Comparison of ENCODE assay signal across 1 cellular context in the genomic region with DNA sequence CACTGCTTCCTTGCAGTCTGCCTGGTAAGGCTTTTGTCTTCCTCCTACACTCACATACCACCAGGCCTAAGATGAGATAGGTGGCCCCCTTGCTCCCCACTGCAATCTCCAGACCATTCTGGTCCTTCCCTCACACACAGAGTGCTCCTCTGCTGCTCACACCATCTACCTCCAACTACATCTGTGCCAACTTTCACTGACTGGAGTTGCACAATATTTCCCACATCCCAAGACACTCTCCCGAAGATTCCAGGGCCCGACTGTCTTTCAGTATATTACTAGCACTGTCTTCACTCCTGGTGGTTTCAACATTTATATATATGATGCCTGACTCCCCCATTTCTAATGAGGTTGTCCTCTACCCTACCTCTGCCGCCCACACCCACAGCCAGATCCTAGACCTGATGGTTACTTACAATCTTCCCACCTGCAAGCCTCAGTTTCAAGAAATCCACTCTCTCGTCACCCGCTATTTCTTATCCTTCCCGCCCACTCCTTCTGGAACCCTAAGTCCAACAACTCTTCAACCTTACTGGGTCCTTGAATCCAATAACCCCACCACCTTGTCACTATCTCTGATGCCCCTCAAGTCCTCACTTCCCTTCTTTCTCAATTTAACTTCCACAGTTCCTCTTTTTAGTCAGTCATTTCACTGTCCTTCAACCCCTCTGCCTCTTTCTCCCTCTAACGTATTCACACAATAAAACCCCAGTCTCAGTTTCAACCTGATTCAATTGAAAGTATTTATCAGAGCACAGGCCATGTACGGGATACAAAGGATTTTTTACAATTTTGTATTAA.
TF ChIP-seq lines count a peak whose summit lies in the region.

No MANE protein-coding gene starts in this region.

TF ChIP-seq in GM12878, 131 proteins besides CTCF, POLR2A, EP300 and RAD21 (continued from another document):
- TF ChIP-seq, protein P1, sequence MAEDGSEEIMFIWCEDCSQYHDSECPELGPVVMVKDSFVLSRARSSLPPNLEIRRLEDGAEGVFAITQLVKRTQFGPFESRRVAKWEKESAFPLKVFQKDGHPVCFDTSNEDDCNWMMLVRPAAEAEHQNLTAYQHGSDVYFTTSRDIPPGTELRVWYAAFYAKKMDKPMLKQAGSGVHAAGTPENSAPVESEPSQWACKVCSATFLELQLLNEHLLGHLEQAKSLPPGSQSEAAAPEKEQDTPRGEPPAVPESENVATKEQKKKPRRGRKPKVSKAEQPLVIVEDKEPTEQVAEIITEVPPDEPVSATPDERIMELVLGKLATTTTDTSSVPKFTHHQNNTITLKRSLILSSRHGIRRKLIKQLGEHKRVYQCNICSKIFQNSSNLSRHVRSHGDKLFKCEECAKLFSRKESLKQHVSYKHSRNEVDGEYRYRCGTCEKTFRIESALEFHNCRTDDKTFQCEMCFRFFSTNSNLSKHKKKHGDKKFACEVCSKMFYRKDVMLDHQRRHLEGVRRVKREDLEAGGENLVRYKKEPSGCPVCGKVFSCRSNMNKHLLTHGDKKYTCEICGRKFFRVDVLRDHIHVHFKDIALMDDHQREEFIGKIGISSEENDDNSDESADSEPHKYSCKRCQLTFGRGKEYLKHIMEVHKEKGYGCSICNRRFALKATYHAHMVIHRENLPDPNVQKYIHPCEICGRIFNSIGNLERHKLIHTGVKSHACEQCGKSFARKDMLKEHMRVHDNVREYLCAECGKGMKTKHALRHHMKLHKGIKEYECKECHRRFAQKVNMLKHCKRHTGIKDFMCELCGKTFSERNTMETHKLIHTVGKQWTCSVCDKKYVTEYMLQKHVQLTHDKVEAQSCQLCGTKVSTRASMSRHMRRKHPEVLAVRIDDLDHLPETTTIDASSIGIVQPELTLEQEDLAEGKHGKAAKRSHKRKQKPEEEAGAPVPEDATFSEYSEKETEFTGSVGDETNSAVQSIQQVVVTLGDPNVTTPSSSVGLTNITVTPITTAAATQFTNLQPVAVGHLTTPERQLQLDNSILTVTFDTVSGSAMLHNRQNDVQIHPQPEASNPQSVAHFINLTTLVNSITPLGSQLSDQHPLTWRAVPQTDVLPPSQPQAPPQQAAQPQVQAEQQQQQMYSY (CRISPR knock-in tag; IDR thresholded peaks at IDR 0.05) = no peak
- no peak for TF ChIP-seq KAT2A (conservative IDR thresholded peaks at IDR 0.05; ENCODE audit: control insufficient read depth, low read depth, low read length)
- no peak for TF ChIP-seq MYB (IDR thresholded peaks at IDR 0.05; ENCODE audit: borderline replicate concordance, low read depth, low read length)
- 0 out of 3 replicates have a peak, but pooled peaks have one; percentile 43 for TF ChIP-seq POU2F2 (IDR thresholded peaks at IDR 0.05; ENCODE audit: borderline replicate concordance, low read depth, low read length)
- no peak for TF ChIP-seq BRCA1 (IDR thresholded peaks at IDR 0.05; ENCODE audit: low read depth, low read length)
- peak; percentile 64; the same call in 1 of the 2 replicates for TF ChIP-seq MLLT1 (IDR thresholded peaks at IDR 0.05)
- TF ChIP-seq KLF5 (IDR thresholded peaks at IDR 0.05; ENCODE audit: partially characterized antibody) = no peak
- no peak for TF ChIP-seq SMAD5 (IDR thresholded peaks at IDR 0.05; ENCODE audit: low read depth)
- no peak for TF ChIP-seq CBX3 (IDR thresholded peaks at IDR 0.05; ENCODE audit: borderline replicate concordance, low read depth)
- TF ChIP-seq CBX5 (IDR thresholded peaks at IDR 0.05; ENCODE audit: low read depth) = no peak
- no peak for TF ChIP-seq SUPT20H (IDR thresholded peaks at IDR 0.05; ENCODE audit: borderline replicate concordance, control insufficient read depth, low read depth, low read length)
- TF ChIP-seq, protein P2, sequence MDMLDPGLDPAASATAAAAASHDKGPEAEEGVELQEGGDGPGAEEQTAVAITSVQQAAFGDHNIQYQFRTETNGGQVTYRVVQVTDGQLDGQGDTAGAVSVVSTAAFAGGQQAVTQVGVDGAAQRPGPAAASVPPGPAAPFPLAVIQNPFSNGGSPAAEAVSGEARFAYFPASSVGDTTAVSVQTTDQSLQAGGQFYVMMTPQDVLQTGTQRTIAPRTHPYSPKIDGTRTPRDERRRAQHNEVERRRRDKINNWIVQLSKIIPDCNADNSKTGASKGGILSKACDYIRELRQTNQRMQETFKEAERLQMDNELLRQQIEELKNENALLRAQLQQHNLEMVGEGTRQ (IDR thresholded peaks at IDR 0.05; ENCODE audit: borderline replicate concordance, low read depth, low read length) = no peak
- TF ChIP-seq GATAD2B (conservative IDR thresholded peaks at IDR 0.05; ENCODE audit: low read depth) = 0 out of 2 replicates have a peak, but pooled peaks have one; percentile 52
- TF ChIP-seq MEF2B (IDR thresholded peaks at IDR 0.05; ENCODE audit: partially characterized antibody, poor library complexity, severe bottlenecking) = peak; percentile 42
- no peak for TF ChIP-seq SIX5 (IDR thresholded peaks at IDR 0.05; ENCODE audit: low read depth, low read length, severe bottlenecking)
- peak; percentile 89 for TF ChIP-seq IKZF1 (conservative IDR thresholded peaks at IDR 0.05)
- TF ChIP-seq, protein P3, sequence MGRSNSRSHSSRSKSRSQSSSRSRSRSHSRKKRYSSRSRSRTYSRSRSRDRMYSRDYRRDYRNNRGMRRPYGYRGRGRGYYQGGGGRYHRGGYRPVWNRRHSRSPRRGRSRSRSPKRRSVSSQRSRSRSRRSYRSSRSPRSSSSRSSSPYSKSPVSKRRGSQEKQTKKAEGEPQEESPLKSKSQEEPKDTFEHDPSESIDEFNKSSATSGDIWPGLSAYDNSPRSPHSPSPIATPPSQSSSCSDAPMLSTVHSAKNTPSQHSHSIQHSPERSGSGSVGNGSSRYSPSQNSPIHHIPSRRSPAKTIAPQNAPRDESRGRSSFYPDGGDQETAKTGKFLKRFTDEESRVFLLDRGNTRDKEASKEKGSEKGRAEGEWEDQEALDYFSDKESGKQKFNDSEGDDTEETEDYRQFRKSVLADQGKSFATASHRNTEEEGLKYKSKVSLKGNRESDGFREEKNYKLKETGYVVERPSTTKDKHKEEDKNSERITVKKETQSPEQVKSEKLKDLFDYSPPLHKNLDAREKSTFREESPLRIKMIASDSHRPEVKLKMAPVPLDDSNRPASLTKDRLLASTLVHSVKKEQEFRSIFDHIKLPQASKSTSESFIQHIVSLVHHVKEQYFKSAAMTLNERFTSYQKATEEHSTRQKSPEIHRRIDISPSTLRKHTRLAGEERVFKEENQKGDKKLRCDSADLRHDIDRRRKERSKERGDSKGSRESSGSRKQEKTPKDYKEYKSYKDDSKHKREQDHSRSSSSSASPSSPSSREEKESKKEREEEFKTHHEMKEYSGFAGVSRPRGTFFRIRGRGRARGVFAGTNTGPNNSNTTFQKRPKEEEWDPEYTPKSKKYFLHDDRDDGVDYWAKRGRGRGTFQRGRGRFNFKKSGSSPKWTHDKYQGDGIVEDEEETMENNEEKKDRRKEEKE (IDR thresholded peaks at IDR 0.05) = no peak
- no peak for TF ChIP-seq ESRRA (IDR thresholded peaks at IDR 0.05; ENCODE audit: low read length)
- TF ChIP-seq CBFB (IDR thresholded peaks at IDR 0.05; ENCODE audit: low read depth) = no peak
- TF ChIP-seq HCFC1 (IDR thresholded peaks at IDR 0.05; ENCODE audit: low read length) = no peak
- TF ChIP-seq, protein P4, sequence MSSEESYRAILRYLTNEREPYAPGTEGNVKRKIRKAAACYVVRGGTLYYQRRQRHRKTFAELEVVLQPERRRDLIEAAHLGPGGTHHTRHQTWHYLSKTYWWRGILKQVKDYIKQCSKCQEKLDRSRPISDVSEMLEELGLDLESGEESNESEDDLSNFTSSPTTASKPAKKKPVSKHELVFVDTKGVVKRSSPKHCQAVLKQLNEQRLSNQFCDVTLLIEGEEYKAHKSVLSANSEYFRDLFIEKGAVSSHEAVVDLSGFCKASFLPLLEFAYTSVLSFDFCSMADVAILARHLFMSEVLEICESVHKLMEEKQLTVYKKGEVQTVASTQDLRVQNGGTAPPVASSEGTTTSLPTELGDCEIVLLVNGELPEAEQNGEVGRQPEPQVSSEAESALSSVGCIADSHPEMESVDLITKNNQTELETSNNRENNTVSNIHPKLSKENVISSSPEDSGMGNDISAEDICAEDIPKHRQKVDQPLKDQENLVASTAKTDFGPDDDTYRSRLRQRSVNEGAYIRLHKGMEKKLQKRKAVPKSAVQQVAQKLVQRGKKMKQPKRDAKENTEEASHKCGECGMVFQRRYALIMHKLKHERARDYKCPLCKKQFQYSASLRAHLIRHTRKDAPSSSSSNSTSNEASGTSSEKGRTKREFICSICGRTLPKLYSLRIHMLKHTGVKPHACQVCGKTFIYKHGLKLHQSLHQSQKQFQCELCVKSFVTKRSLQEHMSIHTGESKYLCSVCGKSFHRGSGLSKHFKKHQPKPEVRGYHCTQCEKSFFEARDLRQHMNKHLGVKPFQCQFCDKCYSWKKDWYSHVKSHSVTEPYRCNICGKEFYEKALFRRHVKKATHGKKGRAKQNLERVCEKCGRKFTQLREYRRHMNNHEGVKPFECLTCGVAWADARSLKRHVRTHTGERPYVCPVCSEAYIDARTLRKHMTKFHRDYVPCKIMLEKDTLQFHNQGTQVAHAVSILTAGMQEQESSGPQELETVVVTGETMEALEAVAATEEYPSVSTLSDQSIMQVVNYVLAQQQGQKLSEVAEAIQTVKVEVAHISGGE (CRISPR knock-in tag; IDR thresholded peaks at IDR 0.05) = no peak
- TF ChIP-seq NR2C1 (IDR thresholded peaks at IDR 0.05) = peak; percentile 3; the same call in 1 of the 2 replicates
- no peak for TF ChIP-seq NFYA (IDR thresholded peaks at IDR 0.05; ENCODE audit: borderline replicate concordance, low read depth, low read length)
- TF ChIP-seq ASH2L (IDR thresholded peaks at IDR 0.05; ENCODE audit: borderline replicate concordance, low read depth) = no peak
- TF ChIP-seq NRF1 (conservative IDR thresholded peaks at IDR 0.05; ENCODE audit: low read depth, low read length) = no peak
- no peak for TF ChIP-seq MYC (IDR thresholded peaks at IDR 0.05; ENCODE audit: insufficient read depth, insufficient read length, insufficient replicate concordance, low read length, severe bottlenecking)
- TF ChIP-seq HDAC2 (IDR thresholded peaks at IDR 0.05) = no peak
